ENCODE assay signal across 12 cellular contexts in the genomic region with DNA sequence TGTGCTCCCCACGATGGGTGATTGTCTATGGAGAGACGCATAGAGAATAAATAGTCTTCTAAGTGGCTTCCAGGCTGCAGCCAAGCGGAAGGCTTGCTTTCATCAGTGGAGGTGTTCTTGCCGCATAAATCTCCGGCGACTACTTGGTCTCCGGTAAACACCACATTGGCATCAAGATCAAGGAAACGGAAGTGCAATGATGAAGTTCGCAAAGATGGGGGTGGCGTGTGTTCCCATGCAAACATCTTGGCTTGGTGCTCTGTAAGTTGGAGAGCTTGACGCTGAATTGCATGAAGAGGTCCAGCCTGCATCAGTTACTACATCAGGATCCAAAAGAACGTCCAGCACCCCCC.
DNase-seq lines count a peak whose midpoint lies in the region; ATAC-seq and TF ChIP-seq lines count a peak whose summit lies in the region.
"Had no signal": no experiment of that assay in that cellular context is flagged by ENCODE, and none has a peak within 500 bp of the region (broad histone marks: within the 10 kb centered on the region; RNA-seq: fewer than 3 reads in every experiment).

No MANE protein-coding gene starts in this region.

- peaks cover 17% of the 10 kb centered on the region for H3K27me3 Mint-ChIP-seq in activated naive CD4-positive, alpha-beta T cell treated with anti-CD3 and anti-CD28 coated beads, Interleukin-2, amount 10 ng/mL, durations not matched to agents 7 days and 5 days
- H3K27me3 Mint-ChIP-seq in mesothelial cell of epicardium (ENCODE audit: low read depth) = no peaks in the 10 kb centered on the region
- H3K27me3 Mint-ChIP-seq: stimulated activated naive CD8-positive, alpha-beta T cell treated with anti-CD3 and anti-CD28 coated beads, Interleukin-15, Interleukin-2, amounts not matched to agents 100 ng/mL and 50 ng/mL, for 24 hours had no signal

- no peaks in the 10 kb centered on the region for H3K27me3 ChIP-seq in upper lobe of right lung

- no peaks in the 10 kb centered on the region for H3K36me3 Mint-ChIP-seq in activated naive CD4-positive, alpha-beta T cell treated with anti-CD3 and anti-CD28 coated beads, Interleukin-2, amount 10 ng/mL, durations not matched to agents 7 days and 5 days
- no peaks in the 10 kb centered on the region for H3K36me3 Mint-ChIP-seq in mesothelial cell of epicardium

- peaks cover 19% of the 10 kb centered on the region for H3K4me1 ChIP-seq in upper lobe of right lung

- H3K4me3 Mint-ChIP-seq in activated naive CD4-positive, alpha-beta T cell treated with anti-CD3 and anti-CD28 coated beads, Interleukin-2, amount 10 ng/mL, durations not matched to agents 7 days and 5 days = no peak overlapping the region
- no peak overlapping the region for H3K4me3 Mint-ChIP-seq in mesothelial cell of epicardium
- H3K4me3 Mint-ChIP-seq: nephron progenitor cell; stimulated activated naive CD8-positive, alpha-beta T cell treated with anti-CD3 and anti-CD28 coated beads, Interleukin-15, Interleukin-2, amounts not matched to agents 100 ng/mL and 50 ng/mL, for 24 hours had no signal

- CTCF ChIA-PET in activated naive CD4-positive, alpha-beta T cell treated with anti-CD3 and anti-CD28 coated beads, Interleukin-2, amount 10 ng/mL, durations not matched to agents 7 days and 5 days (lab: Charles Lee) = interaction anchor here (0.9 to 1.5 kb wide), 3 partner anchors 27 to 60 kb away, joined by 3 to 6 read pairs (median 3); no protein-coding TSS in a partner anchor

- H3K27ac Mint-ChIP-seq in activated naive CD4-positive, alpha-beta T cell treated with anti-CD3 and anti-CD28 coated beads, Interleukin-2, amount 10 ng/mL, durations not matched to agents 7 days and 5 days = peak overlapping the region; percentile 78
- H3K27ac Mint-ChIP-seq in mesothelial cell of epicardium = peak overlapping the region; percentile 45
- H3K27ac Mint-ChIP-seq: nephron progenitor cell; stimulated activated naive CD8-positive, alpha-beta T cell treated with anti-CD3 and anti-CD28 coated beads, Interleukin-15, Interleukin-2, amounts not matched to agents 100 ng/mL and 50 ng/mL, for 24 hours had no signal

- H3K27ac ChIP-seq in upper lobe of right lung = peak overlapping the region; percentile 19

- DNase-seq in activated naive CD4-positive, alpha-beta T cell treated with anti-CD3 and anti-CD28 coated beads, Interleukin-2, amount 10 ng/mL, durations not matched to agents 7 days and 5 days = no peak
- DNase-seq in activated naive CD4-positive, alpha-beta T cell (lab: John Stamatoyannopoulos, UW) = no peak
- DNase-seq in cerebellar cortex (ENCODE audit: low spot score) (peak; percentile 33), mesothelial cell of epicardium (ENCODE audit: low spot score in 2 of 2, unreplicated experiment in 2 of 2) (no peak), upper lobe of right lung (no peak), epidermal melanocyte (ENCODE audit: insufficient read length, low spot score) (no peak), AML-193 (lab: John Stamatoyannopoulos, UW) (no peak), HCEC 1CT (no peak)
- DNase-seq: activated CD4-positive, CD25-positive, alpha-beta regulatory T cell; nephron progenitor cell; stimulated activated CD4-positive, alpha-beta T cell treated with anti-CD3 and anti-CD28 coated beads, Interleukin-2, amount 100 ng/mL, for 24 hours had no signal

- intact Hi-C loops in upper lobe of right lung (cut with DNase I) = no loop called here

- no peaks in the 10 kb centered on the region for H3K9me3 Mint-ChIP-seq in activated naive CD4-positive, alpha-beta T cell treated with anti-CD3 and anti-CD28 coated beads, Interleukin-2, amount 10 ng/mL, durations not matched to agents 7 days and 5 days
- no peaks in the 10 kb centered on the region for H3K9me3 Mint-ChIP-seq in mesothelial cell of epicardium
- H3K9me3 Mint-ChIP-seq: stimulated activated naive CD8-positive, alpha-beta T cell treated with anti-CD3 and anti-CD28 coated beads, Interleukin-15, Interleukin-2, amounts not matched to agents 100 ng/mL and 50 ng/mL, for 24 hours had no signal

- H3K4me3 ChIP-seq in upper lobe of right lung = no peak overlapping the region

- ATAC-seq in upper lobe of right lung = no peak

- H3K9me3 ChIP-seq in upper lobe of right lung = no peaks in the 10 kb centered on the region

- H3K36me3 ChIP-seq in upper lobe of right lung = no peaks in the 10 kb centered on the region

- no peak for TF ChIP-seq CTCF in mesothelial cell of epicardium (IDR thresholded peaks at IDR 0.05; ENCODE audit: unreplicated experiment)
- TF ChIP-seq CTCF in upper lobe of right lung (IDR thresholded peaks at IDR 0.05) = no peak

- peaks cover 26% of the 10 kb centered on the region for H3K4me1 Mint-ChIP-seq in activated naive CD4-positive, alpha-beta T cell treated with anti-CD3 and anti-CD28 coated beads, Interleukin-2, amount 10 ng/mL, durations not matched to agents 7 days and 5 days
- H3K4me1 Mint-ChIP-seq in mesothelial cell of epicardium = peaks cover 53% of the 10 kb centered on the region
